Comparison of ENCODE assay signal across 8 cellular contexts in the genomic region with DNA sequence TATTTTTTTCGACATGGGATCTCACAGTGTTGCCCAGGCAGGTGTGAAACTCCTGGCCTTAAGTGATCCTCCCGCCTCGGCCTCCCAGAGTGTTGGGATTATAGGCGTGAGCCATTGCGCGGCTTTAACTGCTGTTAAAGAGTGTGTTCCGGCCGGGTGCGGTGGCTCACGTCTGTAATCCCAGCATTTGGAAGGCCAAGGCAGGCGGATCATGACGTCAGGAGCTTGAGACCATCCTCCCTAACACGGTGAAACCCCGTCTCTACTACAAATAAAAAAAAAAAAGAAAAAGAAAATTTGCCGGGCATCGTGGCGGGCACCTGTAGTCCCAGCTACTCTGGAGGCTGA. TPM values are rescaled to one million over a fixed set of nuclear protein-coding genes. Genes with fewer than 3 reads are reported as not detected.
DNase-seq lines count a peak whose midpoint lies in the region; ATAC-seq, FAIRE-seq and TF ChIP-seq lines count a peak whose summit lies in the region.

No MANE protein-coding gene starts in this region.

- H3K4me1 Mint-ChIP-seq in CD4-positive, alpha-beta memory T cell, result peaks cover 11 to 48% (median 32%) of the 10 kb centered on the region in 4 donors
- H3K4me1 Mint-ChIP-seq in nephron progenitor cell, result peaks cover 23% of the 10 kb centered on the region

- CTCF ChIA-PET in CD4-positive, alpha-beta memory T cell (lab: Charles Lee; ENCODE audit: partially characterized antibody), result no interaction called here

- H3K4me3 ChIP-seq in CD4-positive, alpha-beta memory T cell (ENCODE audit: low read length in 2 of 2), result peak overlapping the region in 1 of 2 donors; percentile 76
- H3K4me3 ChIP-seq in NB4 (ENCODE audit: low read depth, low read length), result peak overlapping the region; percentile 95
- H3K4me3 ChIP-seq in duodenal mucosa (ENCODE audit: low read depth in 1 of 2, low read length in 2 of 2), result peak overlapping the region; percentile 80 to 94

- no peaks in the 10 kb centered on the region for H3K9me3 Mint-ChIP-seq in CD4-positive, alpha-beta memory T cell
- H3K9me3 Mint-ChIP-seq in nephron progenitor cell, result peaks cover 6% of the 10 kb centered on the region

- DNase-seq in CD4-positive, alpha-beta memory T cell, result no peak
- DNase-seq in NB4 (ENCODE audit: low read depth) (no peak), nephron progenitor cell (no peak), H54 (ENCODE audit: insufficient read length, low spot score) (no peak), SKM-1 treated with dmso at 0.1 percent for 144 hours (lab: John Stamatoyannopoulos, UW; ENCODE audit: unreplicated experiment) (no peak)
- DNase-seq in central memory CD4-positive, alpha-beta T cell, result no peak

- peaks cover 0 to 17% of the 10 kb centered on the region in 2 donors for H3K36me3 Mint-ChIP-seq in CD4-positive, alpha-beta memory T cell
- H3K36me3 Mint-ChIP-seq in nephron progenitor cell (ENCODE audit: low read depth), result peaks cover 23% of the 10 kb centered on the region

- H3K4me3 Mint-ChIP-seq in CD4-positive, alpha-beta memory T cell, result peak overlapping the region; percentile 91 to 98 (median 94)
- H3K4me3 Mint-ChIP-seq in nephron progenitor cell, result peak overlapping the region; percentile 92

- H3K9ac ChIP-seq in duodenal mucosa (ENCODE audit: low read depth in 1 of 2, low read length in 2 of 2), result peak overlapping the region; percentile 92

- FAIRE-seq in H54 (lab: Jason Lieb, UNC), result no peak

- intact Hi-C loops in CD4-positive, alpha-beta memory T cell (cut with micrococcal nuclease), result loop anchor here (2.0 to 10.0 kb wide), 3 partner anchors 179 to 1947 kb away; partner anchors contain the start of genes TMEM248, TPST1 and ZNF138

- H3K27ac ChIP-seq in CD4-positive, alpha-beta memory T cell (ENCODE audit: low read depth, low read length), result peak overlapping the region; percentile 85
- no peak overlapping the region for H3K27ac ChIP-seq in duodenal mucosa (ENCODE audit: low read depth, low read length)

- no peaks in the 10 kb centered on the region for H3K9me3 ChIP-seq in CD4-positive, alpha-beta memory T cell (ENCODE audit: control insufficient read depth in 1 of 2, low read length in 2 of 2)
- no peaks in the 10 kb centered on the region for H3K9me3 ChIP-seq in duodenal mucosa (ENCODE audit: control insufficient read depth in 1 of 2, low read length in 2 of 2)

- H3K4me1 ChIP-seq in CD4-positive, alpha-beta memory T cell (ENCODE audit: insufficient read depth, low read length), result peaks cover 16% of the 10 kb centered on the region
- H3K4me1 ChIP-seq in duodenal mucosa (ENCODE audit: control insufficient read depth in 1 of 2, insufficient read depth in 2 of 2, low read length in 2 of 2), result peaks cover 0 to 4% of the 10 kb centered on the region in 2 donors

- H3K27ac Mint-ChIP-seq in CD4-positive, alpha-beta memory T cell, result peak overlapping the region in 6 of 7 donors; percentile 87 to 99 (median 94)
- peak overlapping the region; percentile 96 for H3K27ac Mint-ChIP-seq in nephron progenitor cell

- no peaks in the 10 kb centered on the region for H3K36me3 ChIP-seq in CD4-positive, alpha-beta memory T cell (ENCODE audit: insufficient read depth, low read length)
- H3K36me3 ChIP-seq in duodenal mucosa (ENCODE audit: control insufficient read depth in 1 of 2, insufficient read depth in 2 of 2, low read length in 2 of 2), result no peaks in the 10 kb centered on the region

- no peaks in the 10 kb centered on the region for H3K27me3 ChIP-seq in CD4-positive, alpha-beta memory T cell (ENCODE audit: insufficient read depth, low read length)
- no peaks in the 10 kb centered on the region for H3K27me3 ChIP-seq in duodenal mucosa (ENCODE audit: control insufficient read depth in 1 of 2, insufficient read depth in 2 of 2, low read length in 2 of 2)

- ATAC-seq in GM19324 (IDR thresholded peaks at IDR 0.05; ENCODE audit: low FRiP score, unreplicated experiment), result no peak

- TF ChIP-seq CTCF in NB4 (IDR thresholded peaks at IDR 0.05; ENCODE audit: low read depth, low read length) (no peak), nephron progenitor cell (IDR thresholded peaks at IDR 0.05) (no peak)

- H3K27me3 Mint-ChIP-seq in CD4-positive, alpha-beta memory T cell, result no peaks in the 10 kb centered on the region
- H3K27me3 Mint-ChIP-seq in nephron progenitor cell (ENCODE audit: low read depth, poor library complexity), result peaks cover 2% of the 10 kb centered on the region

- POLR2A ChIA-PET in CD4-positive, alpha-beta memory T cell (lab: Charles Lee; ENCODE audit: partially characterized antibody), result interaction anchor here (2.5 kb wide), 1 partner anchor 88 kb away, joined by 11 read pairs; no protein-coding TSS in a partner anchor

- no peak for TF ChIP-seq POLR2A in NB4 (IDR thresholded peaks at IDR 0.05; ENCODE audit: extremely low read depth, insufficient read length)
- TF ChIP-seq POLR2A in H54 (IDR thresholded peaks at IDR 0.05; ENCODE audit: low read depth, low read length), result no peak

RNA-seq across cellular contexts. Expression of gene RABGEF1, which starts 1.1 kb away (rescaled TPM):
- total RNA-seq in CD4-positive, alpha-beta memory T cell, result 10 to 100 TPM; 23.0 to 28.6 TPM
- polyA plus RNA-seq in CD4-positive, alpha-beta memory T cell, result 10 to 100 TPM; 16.2 to 21.9 TPM
